9 cellular contexts compared by ENCODE assay signal in genomic region chr12:79547044-79547734, GRCh38.
A peak's percentile ranks its signal among the peaks of the same experiment; 100 is the strongest.
DNase-seq lines count a peak whose midpoint lies in the region; ATAC-seq, FAIRE-seq and TF ChIP-seq lines count a peak whose summit lies in the region.
"Had no signal": no experiment of that assay in that cellular context is flagged by ENCODE, and none has a peak within 500 bp of the region (broad histone marks: within the 10 kb centered on the region; RNA-seq: fewer than 3 reads in every experiment).

No MANE protein-coding gene starts in this region.

- H3K9me3 ChIP-seq in NT2/D1 (ENCODE audit: insufficient read depth, low read length), result peaks cover 28% of the 10 kb centered on the region
- no peaks in the 10 kb centered on the region for H3K9me3 ChIP-seq in esophagus squamous epithelium
- H3K9me3 ChIP-seq in pancreas, result no peaks in the 10 kb centered on the region

- H3K27ac Mint-ChIP-seq in activated T-cell treated with anti-CD3 and anti-CD28 coated beads, Interleukin-2, amount 50 U/mL, for 72 hours, result no peak overlapping the region
- H3K27ac Mint-ChIP-seq: stimulated activated naive CD8-positive, alpha-beta T cell treated with anti-CD3 and anti-CD28 coated beads, Interleukin-15, Interleukin-2, amounts not matched to agents 100 ng/mL and 50 ng/mL, for 24 hours had no signal

- no peak for TF ChIP-seq POLR2A in esophagus squamous epithelium (IDR thresholded peaks at IDR 0.05)
- no peak for TF ChIP-seq POLR2A in erythroblast (IDR thresholded peaks at IDR 0.05; ENCODE audit: low read length)

- 19 to 33% methylated on average over 4 to 5 of the region's 5 CpGs for WGBS in esophagus squamous epithelium, 2 donors
- WGBS in pancreas, 2 donors, result 39 to 55% methylated on average over 5 of the region's 5 CpGs

- H3K9ac ChIP-seq in NT2/D1 (ENCODE audit: insufficient read length, low read depth), result no peak overlapping the region

- H3K36me3 ChIP-seq in NT2/D1 (ENCODE audit: insufficient read depth, insufficient read length, low read length) (peaks cover 3% of the 10 kb centered on the region), esophagus squamous epithelium (peaks cover 0 to 1% (median 0%) of the 10 kb centered on the region in 3 donors), pancreas (no peaks in the 10 kb centered on the region)

- DNase-seq in ELR (ENCODE audit: low read depth) (peak; percentile 96), NT2/D1 (ENCODE audit: low read depth, low spot score) (peak; percentile 88), esophagus squamous epithelium (lab: John Stamatoyannopoulos, UW) (no peak), pancreas (peak in 3 of 6 donors; percentile 32 to 48 (median 36)), OCI-M2 (lab: John Stamatoyannopoulos, UW; ENCODE audit: unreplicated experiment) (no peak), erythroblast (lab: John Stamatoyannopoulos, UW) (no peak)
- no peak for DNase-seq in activated T-cell treated with anti-CD3 and anti-CD28 coated beads, Interleukin-2, amount 50 U/mL, for 72 hours

- no peaks in the 10 kb centered on the region for H3K4me1 Mint-ChIP-seq in activated T-cell treated with anti-CD3 and anti-CD28 coated beads, Interleukin-2, amount 50 U/mL, for 72 hours (ENCODE audit: low read depth)

- H3K4me1 ChIP-seq in NT2/D1 (ENCODE audit: insufficient read depth, insufficient read length), result peaks cover 2% of the 10 kb centered on the region
- H3K4me1 ChIP-seq in esophagus squamous epithelium, result peaks cover 9 to 21% (median 11%) of the 10 kb centered on the region in 3 donors
- H3K4me1 ChIP-seq in pancreas, result peaks cover 15 to 29% (median 27%) of the 10 kb centered on the region in 3 donors

- H3K27me3 Mint-ChIP-seq in activated T-cell treated with anti-CD3 and anti-CD28 coated beads, Interleukin-2, amount 50 U/mL, for 72 hours (ENCODE audit: low read depth), result no peaks in the 10 kb centered on the region
- H3K27me3 Mint-ChIP-seq: stimulated activated naive CD8-positive, alpha-beta T cell treated with anti-CD3 and anti-CD28 coated beads, Interleukin-15, Interleukin-2, amounts not matched to agents 100 ng/mL and 50 ng/mL, for 24 hours had no signal

- H3K9me3 Mint-ChIP-seq in activated T-cell treated with anti-CD3 and anti-CD28 coated beads, Interleukin-2, amount 50 U/mL, for 72 hours, result no peaks in the 10 kb centered on the region
- H3K9me3 Mint-ChIP-seq: stimulated activated naive CD8-positive, alpha-beta T cell treated with anti-CD3 and anti-CD28 coated beads, Interleukin-15, Interleukin-2, amounts not matched to agents 100 ng/mL and 50 ng/mL, for 24 hours had no signal

- no peaks in the 10 kb centered on the region for H3K27me3 ChIP-seq in NT2/D1 (ENCODE audit: insufficient read depth, insufficient read length)
- H3K27me3 ChIP-seq in esophagus squamous epithelium, result no peaks in the 10 kb centered on the region
- H3K27me3 ChIP-seq in pancreas, result no peaks in the 10 kb centered on the region

- H3K4me3 ChIP-seq in NT2/D1 (ENCODE audit: insufficient read length, low read depth) (no peak overlapping the region), esophagus squamous epithelium (no peak overlapping the region), pancreas (no peak overlapping the region)

- FAIRE-seq in pancreas (lab: Jason Lieb, UNC), result no peak

- H3K27ac ChIP-seq in esophagus squamous epithelium (peak overlapping the region in 3 of 4 donors; percentile 40 to 60 (median 58)), pancreas (peak overlapping the region; percentile 14 to 62 (median 48))

- intact Hi-C loops in esophagus squamous epithelium (cut with DNase I), result no loop called here
- intact Hi-C loops in pancreas (cut with DNase I), result no loop called here

- TF ChIP-seq CTCF in esophagus squamous epithelium (IDR thresholded peaks at IDR 0.05) (no peak), pancreas (IDR thresholded peaks at IDR 0.05) (no peak)

- ATAC-seq in pancreas, result peak; percentile 81 to 84 (median 82)
- no peak for ATAC-seq in activated T-cell treated with anti-CD3 and anti-CD28 coated beads, Interleukin-2, amount 50 U/mL, for 72 hours (replicated peaks in 1 of 2)
- ATAC-seq in HG02840 (IDR thresholded peaks at IDR 0.05; ENCODE audit: low FRiP score, unreplicated experiment), result no peak

- no peaks in the 10 kb centered on the region for H3K36me3 Mint-ChIP-seq in activated T-cell treated with anti-CD3 and anti-CD28 coated beads, Interleukin-2, amount 50 U/mL, for 72 hours (ENCODE audit: insufficient read depth in 2 of 2)

- H3K4me3 Mint-ChIP-seq in activated T-cell treated with anti-CD3 and anti-CD28 coated beads, Interleukin-2, amount 50 U/mL, for 72 hours, result no peak overlapping the region
- H3K4me3 Mint-ChIP-seq: stimulated activated naive CD8-positive, alpha-beta T cell treated with anti-CD3 and anti-CD28 coated beads, Interleukin-15, Interleukin-2, amounts not matched to agents 100 ng/mL and 50 ng/mL, for 24 hours had no signal

Comparison
In these comparisons a context has a peak if more than half of its experiments do, and no peak if none do; other contexts are left out.
1. DNase-seq: peak in ELR (single experiment) and NT2/D1 (single experiment); none in esophagus squamous epithelium (single experiment), OCI-M2 (single experiment), activated T-cell treated with anti-CD3 and anti-CD28 coated beads, Interleukin-2, amount 50 U/mL, for 72 hours (0 of 2) and erythroblast (0 of 2).
2. ATAC-seq: peak in pancreas (4 of 4); none in activated T-cell treated with anti-CD3 and anti-CD28 coated beads, Interleukin-2, amount 50 U/mL, for 72 hours (0 of 2) and HG02840 (single experiment).